8 cellular contexts compared by ENCODE assay signal in the genomic region with DNA sequence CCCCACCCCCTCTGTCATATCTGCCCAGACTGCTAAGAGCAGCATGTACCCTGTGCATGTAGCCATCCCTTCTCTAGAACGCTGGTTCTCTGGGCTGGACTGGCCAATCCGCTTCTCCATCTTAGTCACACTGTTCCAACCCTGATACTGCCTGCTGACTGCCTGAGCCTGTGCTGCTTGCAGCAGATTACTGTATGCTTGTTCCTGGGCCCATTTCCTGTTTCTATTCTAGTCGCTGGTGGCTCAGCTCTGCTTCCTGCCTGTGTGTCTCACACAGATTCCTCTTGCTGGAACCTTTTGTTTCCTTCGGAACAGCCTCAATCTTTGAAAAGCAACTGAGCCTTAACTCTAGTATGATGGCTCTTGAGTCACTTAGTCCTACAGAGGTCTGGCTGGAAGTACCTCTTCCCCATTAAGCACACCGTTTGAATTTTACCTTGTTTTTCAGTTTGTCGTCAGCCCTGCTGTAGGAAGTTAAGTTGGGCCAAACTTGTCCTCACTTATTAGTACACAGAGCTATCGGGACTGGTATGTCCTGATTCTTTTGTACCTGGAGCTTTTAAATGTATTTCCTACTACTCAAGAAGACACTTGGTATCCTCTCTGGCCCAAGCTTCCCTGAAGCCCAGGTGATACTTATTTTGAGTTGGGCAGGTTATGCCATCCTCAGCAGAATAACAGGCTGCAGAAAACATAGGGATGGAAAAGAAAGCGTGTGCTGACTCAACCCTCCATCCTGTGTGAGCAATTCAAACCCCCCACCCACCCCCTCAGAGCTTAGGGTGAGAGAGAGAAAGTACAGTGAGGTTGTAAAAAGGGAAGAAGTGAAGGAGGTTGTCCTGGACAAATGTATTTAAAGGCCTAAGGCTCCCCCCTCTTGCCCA. TPM values are rescaled to one million over a fixed set of nuclear protein-coding genes. Genes with fewer than 3 reads are reported as not detected.
DNase-seq lines count a peak whose midpoint lies in the region; ATAC-seq, FAIRE-seq and TF ChIP-seq lines count a peak whose summit lies in the region.

No MANE protein-coding gene starts in this region.

- peak overlapping the region; percentile 69 for H3K27ac ChIP-seq in cingulate gyrus (ENCODE audit: low read depth, low read length)
- H3K27ac ChIP-seq in right lobe of liver = peak overlapping the region in 2 of 3 donors; percentile 26 to 29

- POLR2A ChIA-PET in activated CD4-positive, alpha-beta T cell treated with anti-CD3 and anti-CD28 coated beads for 36 hours (lab: Charles Lee) = interaction anchor here (0.6 to 2.6 kb wide), 11 partner anchors 9 to 52 kb away, joined by 3 to 26 read pairs (median 6); partner anchors contain the start of gene PIGV

- CTCF ChIA-PET in activated CD4-positive, alpha-beta T cell treated with anti-CD3 and anti-CD28 coated beads for 36 hours (lab: Charles Lee) = interaction anchor here (0.6 to 6.3 kb wide), 17 partner anchors 20 to 274 kb away, joined by 3 to 45 read pairs (median 4); partner anchors contain the start of gene PIGV

- TF ChIP-seq POLR2A in GM12891 (IDR thresholded peaks at IDR 0.05; ENCODE audit: low read depth, low read length) = peak; percentile 64; the same call in 1 of the 2 replicates
- peak; percentile 15 for TF ChIP-seq POLR2A in right lobe of liver (IDR thresholded peaks at IDR 0.05)

- peaks cover 1% of the 10 kb centered on the region; the same call in 1 of the 2 replicates for H3K27me3 Mint-ChIP-seq in HFFc6 (ENCODE audit: insufficient read depth)
- no peaks in the 10 kb centered on the region for H3K27me3 Mint-ChIP-seq in activated CD4-positive, alpha-beta T cell treated with anti-CD3 and anti-CD28 coated beads for 36 hours

- no peak overlapping the region for H3K4me3 ChIP-seq in right lobe of liver
- no peak overlapping the region for H3K4me3 ChIP-seq in HAP-1

- DNase-seq in GM12891 (ENCODE audit: insufficient read length, low spot score) (peak; percentile 52), HFFc6 (peak; percentile 89), NCI-H1436 (lab: John Stamatoyannopoulos, UW) (peak; percentile 38), right lobe of liver (peak; percentile 59 to 76 (median 67)), HAP-1 (ENCODE audit: low spot score in 2 of 2) (no peak)
- peak; percentile 90 for DNase-seq in activated CD4-positive, alpha-beta T cell treated with anti-CD3 and anti-CD28 coated beads for 36 hours
- peak; percentile 41 for DNase-seq in stimulated activated CD8-positive, alpha-beta memory T cell treated with anti-CD3 and anti-CD28 coated beads, Interleukin-12 subunit alpha, Interleukin-12 subunit beta, amount 100 ng/mL, for 24 hours (ENCODE audit: extremely low read depth)

- H3K36me3 ChIP-seq in right lobe of liver (peaks cover 0 to 33% (median 3%) of the 10 kb centered on the region in 4 donors), HAP-1 (replicated peaks) (peaks cover 87% of the 10 kb centered on the region)

- 43% methylated on average over 8 of the region's 8 CpGs for WGBS in right lobe of liver (ENCODE audit: insufficient coverage, low coverage, low lambda C conversion rate, missing lambda C conversion rate)

- peaks cover 66% of the 10 kb centered on the region for H3K36me3 Mint-ChIP-seq in HFFc6 (ENCODE audit: low read depth)
- peaks cover 74% of the 10 kb centered on the region for H3K36me3 Mint-ChIP-seq in activated CD4-positive, alpha-beta T cell treated with anti-CD3 and anti-CD28 coated beads for 36 hours (ENCODE audit: low read depth)

- H3K27me3 ChIP-seq in right lobe of liver (no peaks in the 10 kb centered on the region), HAP-1 (ENCODE audit: low read depth) (no peaks in the 10 kb centered on the region)

- in situ Hi-C loops in HAP-1 (cut with MboI; ENCODE audit: low sequenced_read_pairs) = no loop called here

- intact Hi-C loops in activated CD4-positive, alpha-beta T cell treated with anti-CD3 and anti-CD28 coated beads for 36 hours (cut with DNase I, micrococcal nuclease) = loop anchor here (1.0 kb wide), 7 partner anchors 23 to 244 kb away; partner anchors contain the start of gene PIGV (in 1 of the 2)
- intact Hi-C loops in right lobe of liver (cut with DNase I) = no loop called here

- peak; percentile 93 for ATAC-seq in activated CD4-positive, alpha-beta T cell treated with anti-CD3 and anti-CD28 coated beads for 36 hours
- ATAC-seq in right lobe of liver = peak; percentile 81 to 90 (median 84)

- H3K4me1 ChIP-seq in right lobe of liver = peaks cover 0 to 54% (median 11%) of the 10 kb centered on the region in 4 donors
- no peaks in the 10 kb centered on the region for H3K4me1 ChIP-seq in HAP-1

- H3K27ac Mint-ChIP-seq in HFFc6 = peak overlapping the region; percentile 85
- peak overlapping the region; percentile 97 for H3K27ac Mint-ChIP-seq in activated CD4-positive, alpha-beta T cell treated with anti-CD3 and anti-CD28 coated beads for 36 hours

- peak overlapping the region; percentile 63 for H3K4me3 Mint-ChIP-seq in HFFc6
- H3K4me3 Mint-ChIP-seq in activated CD4-positive, alpha-beta T cell treated with anti-CD3 and anti-CD28 coated beads for 36 hours = peak overlapping the region; percentile 67

- TF ChIP-seq CTCF in HFFc6 (IDR thresholded peaks at IDR 0.05) = no peak
- no peak for TF ChIP-seq CTCF in right lobe of liver (IDR thresholded peaks at IDR 0.05)

- FAIRE-seq in GM12891 (lab: Jason Lieb, UNC) = peak; percentile 99

- H3K4me1 Mint-ChIP-seq in HFFc6 (ENCODE audit: low read depth) = peaks cover 69% of the 10 kb centered on the region
- H3K4me1 Mint-ChIP-seq in activated CD4-positive, alpha-beta T cell treated with anti-CD3 and anti-CD28 coated beads for 36 hours = peaks cover 93% of the 10 kb centered on the region

- no peaks in the 10 kb centered on the region for H3K9me3 ChIP-seq in right lobe of liver
- no peaks in the 10 kb centered on the region for H3K9me3 ChIP-seq in HAP-1

- H3K9me3 Mint-ChIP-seq in HFFc6 = no peaks in the 10 kb centered on the region
- no peaks in the 10 kb centered on the region for H3K9me3 Mint-ChIP-seq in activated CD4-positive, alpha-beta T cell treated with anti-CD3 and anti-CD28 coated beads for 36 hours (ENCODE audit: low read depth)

TF ChIP-seq in GM12891, 5 proteins besides CTCF, POLR2A, EP300 and RAD21:
- TF ChIP-seq TAF1 (IDR thresholded peaks at IDR 0.05; ENCODE audit: low read depth, low read length) = peak; percentile 44; the same call in 1 of the 2 replicates
- peak; percentile 80 for TF ChIP-seq SPI1 (IDR thresholded peaks at IDR 0.05; ENCODE audit: low read depth, low read length)
- peak; percentile 83; the same call in 1 of the 2 replicates for TF ChIP-seq POU2F2 (IDR thresholded peaks at IDR 0.05; ENCODE audit: low read depth, low read length)
- TF ChIP-seq POLR2AphosphoS5 (IDR thresholded peaks at IDR 0.05; ENCODE audit: low read depth, low read length) = peak; percentile 25; the same call in 1 of the 2 replicates
- no peak for TF ChIP-seq PAX5 (IDR thresholded peaks at IDR 0.05; ENCODE audit: insufficient read depth, low read length, severe bottlenecking)
TF ChIP-seq in GM12891: peak in this region for 4.

RNA-seq across cellular contexts. Expression of gene PIGV, which starts 43.4 kb away (rescaled TPM):
- 11.0 TPM for polyA plus RNA-seq in GM12891 (2012; ENCODE audit: low read depth, missing spikeins)
- 10 to 100 TPM; 11.5 to 16.4 (median 13.6) TPM for total RNA-seq in HFFc6 (2021; fragmentation: NEBNext Ultra II Directional; extraction: Animal tissue kit (Norgen Biotek cat#: 25700))
- 10 to 100 TPM; 12.0 to 17.2 TPM for total RNA-seq in activated CD4-positive, alpha-beta T cell treated with anti-CD3 and anti-CD28 coated beads for 36 hours
- total RNA-seq in right lobe of liver = 10 to 100 TPM; 13.2 to 27.8 (median 19.2) TPM

RNA-seq across cellular contexts. Expression of gene ARID1A, which starts 48.5 kb away (rescaled TPM):
- 35.0 TPM for polyA plus RNA-seq in GM12891 (2012; ENCODE audit: low read depth, missing spikeins)
- 10 to 100 TPM; 46.1 to 51.2 (median 49.2) TPM for total RNA-seq in HFFc6 (2021; fragmentation: NEBNext Ultra II Directional; extraction: Animal tissue kit (Norgen Biotek cat#: 25700))
- total RNA-seq in activated CD4-positive, alpha-beta T cell treated with anti-CD3 and anti-CD28 coated beads for 36 hours = 100 to 1,000 TPM in 1 of 2 experiments, 10 to 100 TPM in 1; 73.1 to 112 TPM
- total RNA-seq in right lobe of liver = 10 to 100 TPM; 22.2 to 36.4 (median 29.4) TPM

Comparison
In these comparisons a context has a peak if more than half of its experiments do, and no peak if none do; other contexts are left out.
1. DNase-seq: peak in GM12891 (single experiment), HFFc6 (single experiment), NCI-H1436 (single experiment), activated CD4-positive, alpha-beta T cell treated with anti-CD3 and anti-CD28 coated beads for 36 hours (single experiment), right lobe of liver (3 of 3) and stimulated activated CD8-positive, alpha-beta memory T cell treated with anti-CD3 and anti-CD28 coated beads, Interleukin-12 subunit alpha, Interleukin-12 subunit beta, amount 100 ng/mL, for 24 hours (single experiment); none in HAP-1 (0 of 2).
2. intact Hi-C loops: an anchor here in activated CD4-positive, alpha-beta T cell treated with anti-CD3 and anti-CD28 coated beads for 36 hours (1.0 kb wide); none called in right lobe of liver.